Comparison of ENCODE assay signal across 11 cellular contexts in genomic region chr19:3955276-3955675, GRCh38. TPM values are rescaled to one million over a fixed set of nuclear protein-coding genes. Genes with fewer than 3 reads are reported as not detected.
"Had no signal": no experiment of that assay in that cellular context is flagged by ENCODE, and none has a peak within 500 bp of the region (broad histone marks: within the 10 kb centered on the region; RNA-seq: fewer than 3 reads in every experiment).

No MANE protein-coding gene starts in this region.

RNA-seq across cellular contexts. Expression of gene NMRK2, which starts 22.4 kb away (rescaled TPM):
- total RNA-seq: esophagus squamous epithelium; lower leg skin; mammary epithelial cell; mesenteric fat pad; mononuclear cell; naive thymus-derived CD4-positive, alpha-beta T cell; osteoblast; spleen; subcutaneous adipose tissue; ureter had no signal
- polyA plus RNA-seq: mammary epithelial cell; naive thymus-derived CD4-positive, alpha-beta T cell; neural cell had no signal
